17 cellular contexts compared by ENCODE assay signal in the genomic region with DNA sequence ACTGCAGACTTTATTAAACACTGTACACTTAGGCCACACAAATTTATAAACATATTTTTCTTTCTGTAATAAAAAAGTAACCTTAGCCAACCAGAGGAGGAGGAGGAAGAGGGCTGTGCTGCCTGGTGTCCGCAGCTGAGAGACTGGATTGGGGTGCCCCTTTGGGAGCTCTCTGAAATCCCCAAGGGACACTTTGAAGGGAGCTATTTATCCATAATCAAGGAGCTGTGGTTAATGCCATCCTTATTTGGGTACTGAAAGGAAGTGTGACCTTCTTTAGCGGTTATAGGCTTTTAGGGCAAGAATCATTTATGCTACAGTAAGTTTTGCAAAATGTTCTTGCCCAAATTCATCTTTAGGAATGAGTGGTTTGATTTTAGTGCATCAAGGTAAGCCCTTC.
DNase-seq lines count a peak whose midpoint lies in the region; ATAC-seq, FAIRE-seq and TF ChIP-seq lines count a peak whose summit lies in the region.
"Had no signal": no experiment of that assay in that cellular context is flagged by ENCODE, and none has a peak within 500 bp of the region (broad histone marks: within the 10 kb centered on the region; RNA-seq: fewer than 3 reads in every experiment).

No MANE protein-coding gene starts in this region.

- no peak for ATAC-seq in stimulated activated naive CD8-positive, alpha-beta T cell treated with anti-CD3 and anti-CD28 coated beads, Interleukin-15, amount 100 ng/mL, for 72 hours
- no peak for ATAC-seq in HG03432 (IDR thresholded peaks at IDR 0.05; ENCODE audit: unreplicated experiment)
- ATAC-seq: activated T-helper 17 cell treated with anti-CD3 and anti-CD28 coated beads, Interleukin-2, amount 50 U/mL, for 72 hours; mucosa of descending colon had no signal

- H3K4me2 ChIP-seq in BLaER1 (peak overlapping the region; percentile 92), astrocyte (ENCODE audit: low read length) (peak overlapping the region; percentile 63)

- no peak for FAIRE-seq in astrocyte (lab: Jason Lieb, UNC)

- H3K27me3 Mint-ChIP-seq in astrocyte (ENCODE audit: low read depth, unreplicated experiment) (no peaks in the 10 kb centered on the region), nephron progenitor cell (ENCODE audit: low read depth, poor library complexity) (peaks cover 10% of the 10 kb centered on the region)
- H3K27me3 Mint-ChIP-seq in stimulated activated naive CD8-positive, alpha-beta T cell treated with anti-CD3 and anti-CD28 coated beads, Interleukin-15, amount 100 ng/mL, for 72 hours: peaks cover 33% of the 10 kb centered on the region

- H3K79me2 ChIP-seq in astrocyte (ENCODE audit: insufficient read depth, low read length): no peaks in the 10 kb centered on the region

- 85% methylated on average over 2 of the region's 2 CpGs for WGBS in HUES64

- H3K36me3 Mint-ChIP-seq in astrocyte (ENCODE audit: low read depth, unreplicated experiment): no peaks in the 10 kb centered on the region
- no peaks in the 10 kb centered on the region for H3K36me3 Mint-ChIP-seq in nephron progenitor cell (ENCODE audit: low read depth)

- no peaks in the 10 kb centered on the region for H3K27me3 ChIP-seq in BLaER1
- H3K27me3 ChIP-seq in HUES64 (ENCODE audit: insufficient read depth, low read length): no peaks in the 10 kb centered on the region
- H3K27me3 ChIP-seq in astrocyte (ENCODE audit: insufficient read depth, low read length): no peaks in the 10 kb centered on the region

- H4K20me1 ChIP-seq in BLaER1 (no peaks in the 10 kb centered on the region), astrocyte (ENCODE audit: insufficient read depth, low read length) (no peaks in the 10 kb centered on the region)

- H3K4me3 ChIP-seq in BLaER1: peak overlapping the region; percentile 46; the same call in 1 of the 2 replicates
- H3K4me3 ChIP-seq in HUES64 (ENCODE audit: low read length): no peak overlapping the region
- H3K4me3 ChIP-seq in astrocyte (ENCODE audit: insufficient read depth, low read depth, low read length): no peak overlapping the region
- H3K4me3 ChIP-seq: mucosa of descending colon had no signal

- H3K9ac ChIP-seq in BLaER1 (0 out of 2 replicates have a peak overlapping the region, but pooled peaks have one; percentile 54), HUES64 (ENCODE audit: low read depth, low read length) (no peak overlapping the region), astrocyte (ENCODE audit: low read length) (no peak overlapping the region)

- no peak for DNase-seq in astrocyte (ENCODE audit: low read depth)
- no peak for DNase-seq in nephron progenitor cell
- no peak for DNase-seq in stimulated activated naive CD8-positive, alpha-beta T cell treated with anti-CD3 and anti-CD28 coated beads, Interleukin-15, amount 100 ng/mL, for 72 hours
- DNase-seq in NCI-H1417 (lab: John Stamatoyannopoulos, UW): no peak
- DNase-seq: activated CD4-positive, alpha-beta T cell treated with anti-CD3 and anti-CD28 coated beads for 1 hour; effector CD8-positive, alpha-beta T cell; KG1; mucosa of descending colon; NCI-H446 treated with DMSO at 0.1 percent for 48 hours; SHP77 treated with DMSO at 0.1 percent for 48 hours; stimulated activated CD4-positive, alpha-beta T cell treated with anti-CD3 and anti-CD28 coated beads, Interleukin-1b, Interleukin-23, amount 100 ng/mL, for 48 hours had no signal

- H2AFZ ChIP-seq in astrocyte (ENCODE audit: low read depth, low read length): no peak overlapping the region

- peaks cover 35% of the 10 kb centered on the region for H3K4me1 Mint-ChIP-seq in astrocyte (ENCODE audit: low read depth, unreplicated experiment)
- H3K4me1 Mint-ChIP-seq in nephron progenitor cell: peaks cover 55% of the 10 kb centered on the region
- no peaks in the 10 kb centered on the region for H3K4me1 Mint-ChIP-seq in stimulated activated naive CD8-positive, alpha-beta T cell treated with anti-CD3 and anti-CD28 coated beads, Interleukin-15, amount 100 ng/mL, for 72 hours
- H3K4me1 Mint-ChIP-seq: activated T-helper 17 cell treated with anti-CD3 and anti-CD28 coated beads, Interleukin-2, amount 50 U/mL, for 72 hours had no signal

- H3K36me3 ChIP-seq in BLaER1 (no peaks in the 10 kb centered on the region), HUES64 (ENCODE audit: insufficient read depth, low read length) (no peaks in the 10 kb centered on the region), astrocyte (ENCODE audit: insufficient read depth, low read length) (no peaks in the 10 kb centered on the region)

- TF ChIP-seq CTCF in astrocyte (IDR thresholded peaks at IDR 0.05; ENCODE audit: insufficient read depth, low read depth, low read length): no peak
- no peak for TF ChIP-seq CTCF in nephron progenitor cell (IDR thresholded peaks at IDR 0.05)

- H3K4me3 Mint-ChIP-seq in astrocyte (ENCODE audit: unreplicated experiment): no peak overlapping the region
- H3K4me3 Mint-ChIP-seq in nephron progenitor cell: peak overlapping the region; percentile 9
- H3K4me3 Mint-ChIP-seq in stimulated activated naive CD8-positive, alpha-beta T cell treated with anti-CD3 and anti-CD28 coated beads, Interleukin-15, amount 100 ng/mL, for 72 hours: no peak overlapping the region
- H3K4me3 Mint-ChIP-seq: activated T-helper 17 cell treated with anti-CD3 and anti-CD28 coated beads, Interleukin-2, amount 50 U/mL, for 72 hours; stimulated activated naive CD8-positive, alpha-beta T cell treated with anti-CD3 and anti-CD28 coated beads, Interleukin-15, Interleukin-2, amounts not matched to agents 100 ng/mL and 50 ng/mL, for 24 hours had no signal

- H3K9me3 ChIP-seq in BLaER1 (peaks cover 26% of the 10 kb centered on the region), HUES64 (ENCODE audit: insufficient read depth, low read depth, low read length) (0 out of 2 replicates have a peak, but pooled peaks cover 2% of the 10 kb centered on the region), astrocyte (ENCODE audit: insufficient read depth, low read depth, low read length) (no peaks in the 10 kb centered on the region)
- H3K9me3 ChIP-seq: mucosa of descending colon had no signal

- H3K9me3 Mint-ChIP-seq in astrocyte (ENCODE audit: unreplicated experiment) (peaks cover 9% of the 10 kb centered on the region), nephron progenitor cell (peaks cover 38% of the 10 kb centered on the region)
- H3K9me3 Mint-ChIP-seq in stimulated activated naive CD8-positive, alpha-beta T cell treated with anti-CD3 and anti-CD28 coated beads, Interleukin-15, amount 100 ng/mL, for 72 hours: peaks cover 0 to 5% of the 10 kb centered on the region in 2 donors
- H3K9me3 Mint-ChIP-seq: stimulated activated naive CD8-positive, alpha-beta T cell treated with anti-CD3 and anti-CD28 coated beads, Interleukin-15, Interleukin-2, amounts not matched to agents 100 ng/mL and 50 ng/mL, for 24 hours had no signal

- H3K27ac ChIP-seq in BLaER1 (no peak overlapping the region), HUES64 (ENCODE audit: low read depth, low read length) (peak overlapping the region; percentile 24; the same call in 1 of the 2 replicates), astrocyte (ENCODE audit: low read depth, low read length) (peak overlapping the region; percentile 13)
- H3K27ac ChIP-seq: HL-60 had no signal

- H3K4me1 ChIP-seq in BLaER1: peaks cover 73% of the 10 kb centered on the region
- H3K4me1 ChIP-seq in HUES64 (ENCODE audit: insufficient read depth, low read length): peaks cover 24% of the 10 kb centered on the region
- H3K4me1 ChIP-seq in astrocyte (ENCODE audit: insufficient read depth, low read length): peaks cover 26% of the 10 kb centered on the region

- peak overlapping the region; percentile 29 for H3K27ac Mint-ChIP-seq in astrocyte (ENCODE audit: unreplicated experiment)
- peak overlapping the region; percentile 80 for H3K27ac Mint-ChIP-seq in nephron progenitor cell
- peak overlapping the region in 1 of 2 donors; percentile 31 for H3K27ac Mint-ChIP-seq in stimulated activated naive CD8-positive, alpha-beta T cell treated with anti-CD3 and anti-CD28 coated beads, Interleukin-15, amount 100 ng/mL, for 72 hours
- H3K27ac Mint-ChIP-seq: activated T-helper 17 cell treated with anti-CD3 and anti-CD28 coated beads, Interleukin-2, amount 50 U/mL, for 72 hours; stimulated activated naive CD8-positive, alpha-beta T cell treated with anti-CD3 and anti-CD28 coated beads, Interleukin-15, Interleukin-2, amounts not matched to agents 100 ng/mL and 50 ng/mL, for 24 hours had no signal
